29 cellular contexts compared by ENCODE assay signal in the genomic region with DNA sequence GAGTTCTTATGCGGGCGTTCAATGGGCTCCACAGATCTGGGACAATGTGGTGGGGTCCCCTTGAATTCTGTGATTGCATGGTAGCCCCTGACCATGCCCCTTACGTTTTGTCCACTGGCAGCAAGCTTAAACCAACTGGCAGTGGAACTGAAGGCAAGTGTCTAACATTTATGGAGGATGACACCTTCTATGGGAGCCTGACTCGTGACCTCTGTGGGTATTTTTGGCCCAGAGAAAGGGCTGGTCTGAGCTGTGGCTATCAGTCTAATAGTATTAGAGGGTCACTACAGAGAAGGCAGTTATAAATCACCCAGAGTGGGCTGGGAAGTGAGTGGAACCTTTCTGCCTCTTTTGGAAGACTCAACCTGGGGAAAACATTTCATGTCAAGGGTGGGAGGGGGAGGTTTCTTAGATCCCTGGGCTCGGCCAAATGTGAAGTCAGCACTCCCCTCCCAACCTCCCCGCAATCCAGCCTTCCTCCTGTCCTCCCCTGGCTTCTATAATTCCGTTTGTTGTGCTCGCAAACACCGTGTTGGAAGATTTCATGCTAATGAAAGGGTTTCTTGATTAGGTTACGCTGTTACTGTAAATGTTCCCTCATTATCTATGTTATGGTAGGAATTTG.
"Had no signal": no experiment of that assay in that cellular context is flagged by ENCODE, and none has a peak within 500 bp of the region (broad histone marks: within the 10 kb centered on the region; RNA-seq: fewer than 3 reads in every experiment).

No MANE protein-coding gene starts in this region.

- H3K4me3 ChIP-seq: adrenal gland, body of pancreas, cardiac muscle cell, colonic mucosa, left ventricle myocardium inferior, lung, pancreas, prostate gland, stomach, suprapubic skin, tibial artery had no signal

- H3K4me1 Mint-ChIP-seq: naive B cell; stimulated activated naive B cell treated with anti-CD40 and anti-IgM and Interleukin-4, amounts not matched to agents 10 μg/mL and 1 μg/mL and 100 μg/mL, for 72 hours had no signal

- H3K36me3 ChIP-seq: adrenal gland, cardiac muscle cell, colonic mucosa, left ventricle myocardium inferior, pancreas, prostate gland, stomach, suprapubic skin, tibial artery had no signal

- H3K27ac Mint-ChIP-seq: activated naive CD8-positive, alpha-beta T cell treated with anti-CD3 and anti-CD28 coated beads for 36 hours; stimulated activated naive B cell treated with anti-CD40 and anti-IgM and Interleukin-4, amounts not matched to agents 10 μg/mL and 1 μg/mL and 100 μg/mL, for 72 hours had no signal

- ATAC-seq: activated CD4-positive, CD25-positive, alpha-beta regulatory T cell treated with anti-CD3 and anti-CD28 coated beads, Interleukin-2, amount 50 U/mL, for 24 hours; body of pancreas; pancreas; sciatic nerve; stimulated activated naive B cell treated with anti-CD40 and anti-IgM and Interleukin-4, amounts not matched to agents 10 μg/mL and 1 μg/mL and 100 μg/mL, for 72 hours had no signal

- H3K4me1 ChIP-seq: adrenal gland, body of pancreas, colonic mucosa, pancreas, prostate gland, suprapubic skin, tibial artery had no signal

- H3K9me3 ChIP-seq: adrenal gland, body of pancreas, colonic mucosa, left ventricle myocardium inferior, pancreas, prostate gland, stomach, suprapubic skin, tibial artery had no signal

- H3K27ac ChIP-seq: adrenal gland, body of pancreas, cardiac muscle cell, colonic mucosa, left ventricle myocardium inferior, pancreas, prostate gland, stomach, suprapubic skin, tibial artery, VCaP had no signal

- H3K4me3 Mint-ChIP-seq: activated naive CD8-positive, alpha-beta T cell treated with anti-CD3 and anti-CD28 coated beads for 36 hours; naive B cell; stimulated activated naive B cell treated with anti-CD40 and anti-IgM and Interleukin-4, amounts not matched to agents 10 μg/mL and 1 μg/mL and 100 μg/mL, for 72 hours had no signal

- H3K27me3 Mint-ChIP-seq: activated naive CD8-positive, alpha-beta T cell treated with anti-CD3 and anti-CD28 coated beads for 36 hours had no signal

- H3K36me3 Mint-ChIP-seq: activated naive CD8-positive, alpha-beta T cell treated with anti-CD3 and anti-CD28 coated beads for 36 hours; naive B cell; stimulated activated naive B cell treated with anti-CD40 and anti-IgM and Interleukin-4, amounts not matched to agents 10 μg/mL and 1 μg/mL and 100 μg/mL, for 72 hours had no signal

- H3K9me3 Mint-ChIP-seq: activated naive CD8-positive, alpha-beta T cell treated with anti-CD3 and anti-CD28 coated beads for 36 hours; naive B cell; stimulated activated naive B cell treated with anti-CD40 and anti-IgM and Interleukin-4, amounts not matched to agents 10 μg/mL and 1 μg/mL and 100 μg/mL, for 72 hours had no signal

- DNase-seq: activated CD4-positive, alpha-beta T cell treated with anti-CD3 and anti-CD28 coated beads for 48 hours; activated CD4-positive, alpha-beta T cell treated with anti-CD3 and anti-CD28 coated beads, Interleukin-2, amount 50 U/mL, for 48 hours; activated CD8-positive, alpha-beta memory T cell treated with anti-CD3 and anti-CD28 coated beads for 24 hours; activated effector memory CD4-positive, alpha-beta T cell treated with Interleukin-2 at 50 U/mL for 16 hours; activated naive CD4-positive, alpha-beta T cell treated with Interleukin-2 at 50 U/mL for 16 hours; activated naive CD8-positive, alpha-beta T cell treated with anti-CD3 and anti-CD28 coated beads for 36 hours; adrenal gland; body of pancreas; cerebellar nuclear complex; colonic mucosa; effector CD8-positive, alpha-beta T cell; left ventricle myocardium inferior; naive B cell; retina; small intestine; stimulated activated CD4-positive, alpha-beta T cell treated with anti-CD3 and anti-CD28 coated beads, Interleukin-1b, Interleukin-23, amount 100 ng/mL, for 48 hours; stimulated activated CD4-positive, alpha-beta T cell treated with anti-CD3 and anti-CD28 coated beads, Interleukin-4, amount 100 ng/mL, for 4 hours; stimulated activated CD8-positive, alpha-beta memory T cell treated with anti-CD3 and anti-CD28 coated beads, Interleukin-4, amount 100 ng/mL, for 48 hours; stimulated activated naive B cell treated with anti-CD40 and anti-IgM and Interleukin-4, amounts not matched to agents 10 μg/mL and 1 μg/mL and 100 μg/mL, for 72 hours; stomach; tibial artery had no signal

- H3K27me3 ChIP-seq: adrenal gland, body of pancreas, cardiac muscle cell, colonic mucosa, pancreas, stomach had no signal
